Comparison of ENCODE assay signal across 8 cellular contexts in genomic region chr2:87077028-87077446, GRCh38. TPM values are rescaled to one million over a fixed set of nuclear protein-coding genes. Genes with fewer than 3 reads are reported as not detected.
A peak's percentile ranks its signal among the peaks of the same experiment; 100 is the strongest.
DNase-seq lines count a peak whose midpoint lies in the region; ATAC-seq and TF ChIP-seq lines count a peak whose summit lies in the region.
"Not testable (repeated sequence)": the region's sequence is repeated elsewhere in the genome, so short reads cannot be mapped to it uniquely, and the experiment has no call there.

No MANE protein-coding gene starts in this region.

- H3K4me2 ChIP-seq in HCT116 (ENCODE audit: low read length) = peak overlapping the region; percentile 57

- DNase-seq in CD4-positive, alpha-beta T cell = peak in 6 of 10 experiments; percentile 6 to 51 (median 21)
- not testable (repeated sequence) for DNase-seq in HCT116 (ENCODE audit: low read depth, low spot score); NT2/D1 (ENCODE audit: low read depth, low spot score); coronary artery (ENCODE audit: low spot score)
- DNase-seq in activated T-cell treated with anti-CD3 and anti-CD28 coated beads for 4 hours (peak; percentile 29), stomach (peak; percentile 31)

- ATAC-seq in CD4-positive, alpha-beta T cell (ENCODE audit: poor library complexity) = not testable (repeated sequence)
- ATAC-seq in HCT116 = peak; percentile 12

- intact Hi-C loops in CD4-positive, alpha-beta T cell (cut with DNase I, micrococcal nuclease); HCT116 (cut with micrococcal nuclease); stomach (cut with DNase I; ENCODE audit: low total_unique reads): not testable (repeated sequence)

- CTCF ChIA-PET in CD4-positive, alpha-beta T cell (lab: Charles Lee); HCT116 (lab: Charles Lee): not testable (repeated sequence)

- BruUV-seq in HCT116 (replicated peaks; lab: Mats Ljungman, UMichigan) = TSS peak; percentile 97

- H3K4me3 ChIP-seq in HCT116 (replicated peaks in 1 of 2; ENCODE audit: low read depth in 1 of 2, low read length in 2 of 2) (peak overlapping the region; percentile 44 to 50), NT2/D1 (ENCODE audit: insufficient read length, low read depth) (peak overlapping the region; percentile 30), coronary artery (peak overlapping the region; percentile 89), iPS-15b (ENCODE audit: low read depth, low read length) (peak overlapping the region; percentile 66), neutrophil (ENCODE audit: low read depth in 1 of 2, low read length in 1 of 2) (peak overlapping the region; percentile 63 to 71), stomach (peak overlapping the region; percentile 52 to 83 (median 71))

- H3K9me3 Mint-ChIP-seq in CD4-positive, alpha-beta T cell = not testable (repeated sequence)

- not testable (repeated sequence) for TF ChIP-seq RAD21 in HCT116 (IDR thresholded peaks at IDR 0.05; ENCODE audit: low read depth)

- H3K9me2 ChIP-seq in HCT116 (ENCODE audit: insufficient read depth) = not testable (repeated sequence)

- H3K27ac ChIP-seq in CD4-positive, alpha-beta T cell (ENCODE audit: low read depth, low read length) = peak overlapping the region; percentile 64
- peak overlapping the region; percentile 84 for H3K27ac ChIP-seq in HCT116 (ENCODE audit: low read depth, low read length)
- peak overlapping the region; percentile 91 to 94 for H3K27ac ChIP-seq in coronary artery
- peak overlapping the region; percentile 95 for H3K27ac ChIP-seq in neutrophil
- H3K27ac ChIP-seq in stomach = peak overlapping the region; percentile 89 to 97 (median 93)

- TF ChIP-seq POLR2A in HCT116 (IDR thresholded peaks at IDR 0.05; ENCODE audit: borderline replicate concordance, extremely low read depth, insufficient read depth, insufficient read length); stomach (IDR thresholded peaks at IDR 0.05): not testable (repeated sequence)

- RAD21 ChIA-PET in HCT116 (lab: Charles Lee; ENCODE audit: low non-redundant PET in 1 of 2, low total read pairs in 2 of 2, uncharacterized antibody in 2 of 2, unreplicated experiment in 2 of 2) = not testable (repeated sequence)

- POLR2A ChIA-PET in CD4-positive, alpha-beta T cell (lab: Charles Lee); HCT116 (lab: Charles Lee): not testable (repeated sequence)

- not testable (repeated sequence) for H3K27me3 ChIP-seq in CD4-positive, alpha-beta T cell (ENCODE audit: control insufficient read depth, insufficient read depth, low read length); HCT116 (ENCODE audit: insufficient read depth, low read length); NT2/D1 (ENCODE audit: insufficient read depth, insufficient read length); iPS-15b (ENCODE audit: control insufficient read depth, insufficient read depth, low read length); neutrophil; stomach

- H3K4me1 ChIP-seq in HCT116 (ENCODE audit: control insufficient read depth in 1 of 2, insufficient read depth in 2 of 2, low read length in 2 of 2); NT2/D1 (ENCODE audit: insufficient read depth, insufficient read length); iPS-15b (ENCODE audit: control insufficient read depth, insufficient read depth, low read length); neutrophil (ENCODE audit: control insufficient read depth in 1 of 2, insufficient read depth in 1 of 2, low read depth in 1 of 2, low read length in 1 of 2); stomach: not testable (repeated sequence)

- H2AFZ ChIP-seq in HCT116 (ENCODE audit: low read depth, low read length, poor library complexity, severe bottlenecking) = not testable (repeated sequence)

- TF ChIP-seq CTCF in CD4-positive, alpha-beta T cell (IDR thresholded peaks at IDR 0.05); HCT116 (IDR thresholded peaks at IDR 0.05 in 2 of 3, conservative IDR thresholded peaks at IDR 0.05 in 1 of 3; ENCODE audit: borderline replicate concordance in 1 of 3, insufficient read depth in 1 of 3, low read depth in 2 of 3, low read length in 2 of 3); coronary artery (IDR thresholded peaks at IDR 0.05); neutrophil (IDR thresholded peaks at IDR 0.05); stomach (IDR thresholded peaks at IDR 0.05): not testable (repeated sequence)

- H3K27ac Mint-ChIP-seq in CD4-positive, alpha-beta T cell = peak overlapping the region; percentile 93

- H3K36me3 ChIP-seq in HCT116 (ENCODE audit: control insufficient read depth in 1 of 2, insufficient read depth in 2 of 2, low read length in 2 of 2); NT2/D1 (ENCODE audit: insufficient read depth, insufficient read length, low read length); iPS-15b (ENCODE audit: control insufficient read depth, insufficient read depth, low read length); neutrophil; stomach: not testable (repeated sequence)

- H3K27me3 Mint-ChIP-seq in CD4-positive, alpha-beta T cell = not testable (repeated sequence)

- H3K4me3 Mint-ChIP-seq in CD4-positive, alpha-beta T cell = peak overlapping the region; percentile 95

- H3K9ac ChIP-seq in HCT116 (ENCODE audit: low read length); NT2/D1 (ENCODE audit: insufficient read length, low read depth): not testable (repeated sequence)
- H3K9ac ChIP-seq in iPS-15b (ENCODE audit: low read depth, low read length) = peak overlapping the region; percentile 54

- H3K79me2 ChIP-seq in HCT116 (ENCODE audit: insufficient read depth, low read length) = peaks cover 13% of the 10 kb centered on the region

- H3K4me1 Mint-ChIP-seq in CD4-positive, alpha-beta T cell (ENCODE audit: low read depth) = not testable (repeated sequence)

- 0 to 1% (median 0%) methylated on average over 4 to 10 of the region's 34 CpGs for WGBS in stomach, 5 donors

- H4K20me1 ChIP-seq in HCT116 (ENCODE audit: insufficient read depth) = not testable (repeated sequence)

- not testable (repeated sequence) for H3K36me3 Mint-ChIP-seq in CD4-positive, alpha-beta T cell (ENCODE audit: low read depth)

- H3K9me3 ChIP-seq in CD4-positive, alpha-beta T cell (ENCODE audit: control insufficient read depth, low read length); HCT116 (ENCODE audit: control insufficient read depth in 1 of 2, insufficient read depth in 1 of 2, low read depth in 1 of 2, low read length in 2 of 2); NT2/D1 (ENCODE audit: insufficient read depth, low read length); iPS-15b (ENCODE audit: control insufficient read depth, insufficient read depth, low read length); neutrophil; stomach: not testable (repeated sequence)

- not testable (repeated sequence) for TF ChIP-seq EP300 in stomach (IDR thresholded peaks at IDR 0.05)

RNA-seq across cellular contexts. Expression of gene PLGLB1, which starts 55.4 kb away (rescaled TPM):
- total RNA-seq in CD4-positive, alpha-beta T cell = 1 to 10 TPM in 1 of 2 experiments, under 1 TPM in 1; 0.71 to 1.5 TPM
- total RNA-seq in HCT116 (2021; ENCODE audit: unreplicated experiment) (1.3 TPM), stomach (10 to 100 TPM in 1 of 5 donors, 1 to 10 TPM in 1, under 1 TPM in 1, not detected in 2; 0.89 to 16.5 (median 6.4) TPM)
- polyA plus RNA-seq in HCT116 (2012) = 0.30 and 0.32 TPM in 2 replicates
- 1 to 10 TPM in 1 of 3 donors, under 1 TPM in 1, not detected in 1; 0.50 to 4.6 TPM for polyA plus RNA-seq in stomach

Comparison
In these comparisons a context has a peak if more than half of its experiments do, and no peak if none do; other contexts are left out.
1. H3K4me3 ChIP-seq: peak in every context shown above with its lines; median percentile 89 in coronary artery; 71 in stomach; 67 in neutrophil; 66 in iPS-15b; 47 in HCT116; 30 in NT2/D1.